ENCODE assay signal across 1 cellular context in genomic region chr12:93742086-93742934, GRCh38.
TF ChIP-seq lines count a peak whose summit lies in the region.

No MANE protein-coding gene starts in this region.

TF ChIP-seq in SK-N-SH, 30 proteins besides CTCF, POLR2A, EP300 and RAD21 (continued from another document):
- no peak for TF ChIP-seq POLR2AphosphoS5 (IDR thresholded peaks at IDR 0.05; ENCODE audit: low read depth, low read length)
- no peak for TF ChIP-seq JUND (IDR thresholded peaks at IDR 0.05)
- TF ChIP-seq CHD2 (IDR thresholded peaks at IDR 0.05; ENCODE audit: low read length, partially characterized antibody): peak; percentile 33
- no peak for TF ChIP-seq GABPA (IDR thresholded peaks at IDR 0.05; ENCODE audit: low read depth)
- no peak; the same call in 1 of the 2 replicates for TF ChIP-seq TCF12 (IDR thresholded peaks at IDR 0.05)
- no peak for TF ChIP-seq FOXJ3 (CRISPR knock-in tag; IDR thresholded peaks at IDR 0.05)
- TF ChIP-seq FOSL2 (IDR thresholded peaks at IDR 0.05; ENCODE audit: borderline replicate concordance, low read depth): no peak
- no peak for TF ChIP-seq IRF3 (IDR thresholded peaks at IDR 0.05; ENCODE audit: low read depth, low read length)
- peak; percentile 40 for TF ChIP-seq GATA2 (CRISPR knock-in tag; IDR thresholded peaks at IDR 0.05)
- TF ChIP-seq REST (IDR thresholded peaks at IDR 0.05; ENCODE audit: low read depth, low read length): no peak
- no peak for TF ChIP-seq USF2 (IDR thresholded peaks at IDR 0.05; ENCODE audit: borderline replicate concordance, low read depth, low read length)
- TF ChIP-seq NFIC (IDR thresholded peaks at IDR 0.05; ENCODE audit: borderline replicate concordance): no peak
- no peak for TF ChIP-seq EZH2phosphoT487 (IDR thresholded peaks at IDR 0.05; ENCODE audit: borderline replicate concordance, low read depth)
- no peak for TF ChIP-seq RCOR1 (IDR thresholded peaks at IDR 0.05; ENCODE audit: low read length)
- no peak for TF ChIP-seq ELF1 (IDR thresholded peaks at IDR 0.05)
- no peak for TF ChIP-seq MEF2A (IDR thresholded peaks at IDR 0.05; ENCODE audit: borderline replicate concordance, low read depth)
